ENCODE assay signal across 8 cellular contexts in genomic region chr16:684067-684794, GRCh38. TPM values are rescaled to one million over a fixed set of nuclear protein-coding genes. Genes with fewer than 3 reads are reported as not detected.
A peak's percentile ranks its signal among the peaks of the same experiment; 100 is the strongest.
DNase-seq lines count a peak whose midpoint lies in the region; ATAC-seq and FAIRE-seq lines count a peak whose summit lies in the region.

Gene JMJD8 (minus strand): TSS chr16:684334. CDS start chr16:684319, 15 bp downstream.

- peak; percentile 2 for FAIRE-seq in RCC 7860 (lab: Jason Lieb, UNC)

- H3K4me1 ChIP-seq in muscle layer of duodenum (ENCODE audit: control insufficient read depth in 1 of 2, insufficient read depth in 2 of 2, low read length in 2 of 2) = peaks cover 8 to 55% of the 10 kb centered on the region in 2 donors

- ATAC-seq in GM21717 (IDR thresholded peaks at IDR 0.05; ENCODE audit: unreplicated experiment) = peak; percentile 39
- peak; percentile 69 for ATAC-seq in esophagus mucosa

- DNase-seq in DMS53 (lab: John Stamatoyannopoulos, UW) (peak; percentile 98), KG1 (lab: John Stamatoyannopoulos, UW) (peak; percentile 79), RCC 7860 (ENCODE audit: low spot score) (peak; percentile 85)
- DNase-seq in activated T-cell treated with anti-CD3 and anti-CD28 coated beads, Interleukin-2, amount 50 U/mL, for 48 hours = peak; percentile 95 to 98
- DNase-seq in stimulated activated CD8-positive, alpha-beta memory T cell treated with anti-CD3 and anti-CD28 coated beads, Interleukin-7, amount 100 ng/mL, for 1 hour (ENCODE audit: low read depth in 2 of 2) = peak; percentile 92 to 95

- H3K36me3 ChIP-seq in muscle layer of duodenum (ENCODE audit: control insufficient read depth in 1 of 2, insufficient read depth in 2 of 2, low read length in 2 of 2) = peaks cover 5 to 36% of the 10 kb centered on the region in 2 donors

- no peaks in the 10 kb centered on the region for H3K27me3 ChIP-seq in muscle layer of duodenum (ENCODE audit: low read depth, low read length)

- H3K27ac ChIP-seq in muscle layer of duodenum (ENCODE audit: low read length) = no peak within 1 kb of the TSS

- no peaks in the 10 kb centered on the region for H3K9me3 ChIP-seq in muscle layer of duodenum (ENCODE audit: control insufficient read depth in 1 of 2, low read length in 2 of 2)

- peak within 1 kb of the TSS; percentile 48 to 82 for H3K4me3 ChIP-seq in muscle layer of duodenum (ENCODE audit: low read depth in 1 of 2, low read length in 2 of 2)

RNA-seq across cellular contexts. Expression of gene JMJD8, which starts in this region (rescaled TPM):
- total RNA-seq in esophagus mucosa = 31.7 TPM
